Comparison of ENCODE assay signal across 24 cellular contexts in genomic region chr22:45376703-45377102, GRCh38. TPM values are rescaled to one million over a fixed set of nuclear protein-coding genes. Genes with fewer than 3 reads are reported as not detected.
DNase-seq lines count a peak whose midpoint lies in the region; ATAC-seq and TF ChIP-seq lines count a peak whose summit lies in the region.
"Had no signal": no experiment of that assay in that cellular context is flagged by ENCODE, and none has a peak within 500 bp of the region (broad histone marks: within the 10 kb centered on the region; RNA-seq: fewer than 3 reads in every experiment).

No MANE protein-coding gene starts in this region.

- H3K36me3 Mint-ChIP-seq in naive thymus-derived CD4-positive, alpha-beta T cell = no peaks in the 10 kb centered on the region
- H3K36me3 Mint-ChIP-seq: activated naive CD4-positive, alpha-beta T cell treated with anti-CD3 and anti-CD28 coated beads, Interleukin-2, amount 10 ng/mL, durations not matched to agents 7 days and 5 days; naive thymus-derived CD8-positive, alpha-beta T cell had no signal

- H3K27ac ChIP-seq in naive thymus-derived CD4-positive, alpha-beta T cell (ENCODE audit: low read depth, low read length) = no peak overlapping the region
- H3K27ac ChIP-seq: brain microvascular endothelial cell had no signal

- H3K27me3 Mint-ChIP-seq in naive thymus-derived CD4-positive, alpha-beta T cell = peaks cover 0 to 13% (median 0%) of the 10 kb centered on the region in 5 donors

- peak; percentile 56 for ATAC-seq in naive thymus-derived CD4-positive, alpha-beta T cell
- no peak for ATAC-seq in stimulated activated naive CD8-positive, alpha-beta T cell treated with anti-CD3 and anti-CD28 coated beads, Interleukin-15, Interleukin-2, amounts not matched to agents 100 U/mL and 50 U/mL, for 24 hours
- no peak for ATAC-seq in GM21723 (IDR thresholded peaks at IDR 0.05; ENCODE audit: unreplicated experiment)
- ATAC-seq: naive thymus-derived CD8-positive, alpha-beta T cell; PC-3 had no signal

- no peak overlapping the region for H3K27ac Mint-ChIP-seq in naive thymus-derived CD4-positive, alpha-beta T cell
- H3K27ac Mint-ChIP-seq: activated naive CD4-positive, alpha-beta T cell treated with anti-CD3 and anti-CD28 coated beads, Interleukin-2, amount 10 ng/mL, durations not matched to agents 7 days and 5 days; naive thymus-derived CD8-positive, alpha-beta T cell had no signal

- H3K4me3 Mint-ChIP-seq in naive thymus-derived CD4-positive, alpha-beta T cell = no peak overlapping the region
- H3K4me3 Mint-ChIP-seq: activated naive CD4-positive, alpha-beta T cell treated with anti-CD3 and anti-CD28 coated beads, Interleukin-2, amount 10 ng/mL, durations not matched to agents 7 days and 5 days; naive thymus-derived CD8-positive, alpha-beta T cell had no signal

- peaks cover 0 to 4% (median 0%) of the 10 kb centered on the region in 7 donors for H3K4me1 Mint-ChIP-seq in naive thymus-derived CD4-positive, alpha-beta T cell

- no peaks in the 10 kb centered on the region for H3K36me3 ChIP-seq in naive thymus-derived CD4-positive, alpha-beta T cell (ENCODE audit: control insufficient read depth in 2 of 3, insufficient read depth in 3 of 3, low read length in 3 of 3)
- H3K36me3 ChIP-seq: brain microvascular endothelial cell had no signal

- no peak for TF ChIP-seq CTCF in epithelial cell of esophagus (IDR thresholded peaks at IDR 0.05; ENCODE audit: insufficient read depth, low read depth, low read length, missing control alignments)

- H3K4me3 ChIP-seq in epithelial cell of esophagus (ENCODE audit: low read length) = no peak overlapping the region
- no peak overlapping the region for H3K4me3 ChIP-seq in naive thymus-derived CD4-positive, alpha-beta T cell (ENCODE audit: low read length)
- H3K4me3 ChIP-seq: lung had no signal

- POLR2A ChIA-PET in naive thymus-derived CD4-positive, alpha-beta T cell (lab: Charles Lee) = no interaction called here

- H3K27me3 ChIP-seq in naive thymus-derived CD4-positive, alpha-beta T cell (ENCODE audit: control insufficient read depth in 2 of 2, insufficient read depth in 2 of 2, low read length in 2 of 2) = no peaks in the 10 kb centered on the region
- H3K27me3 ChIP-seq: brain microvascular endothelial cell had no signal

- DNase-seq in Ammon's horn (ENCODE audit: low spot score) (peak; percentile 14), MV-4-11 (lab: John Stamatoyannopoulos, UW) (peak; percentile 79), epithelial cell of esophagus (ENCODE audit: low read depth) (peak; percentile 28)
- DNase-seq in naive thymus-derived CD4-positive, alpha-beta T cell = no peak
- no peak for DNase-seq in stimulated activated naive CD8-positive, alpha-beta T cell treated with anti-CD3 and anti-CD28 coated beads, Interleukin-15, Interleukin-2, amounts not matched to agents 100 U/mL and 50 U/mL, for 24 hours
- no peak for DNase-seq in stimulated activated CD4-positive, alpha-beta T cell treated with anti-CD3 and anti-CD28 coated beads, Interleukin-4, amount 100 ng/mL, for 4 hours
- no peak for DNase-seq in central memory CD4-positive, alpha-beta T cell
- DNase-seq: ACHN; activated CD4-positive, alpha-beta T cell treated with anti-CD3 and anti-CD28 coated beads, Interleukin-2, amount 50 U/mL, for 4 hours; activated naive CD4-positive, alpha-beta T cell treated with anti-CD3 and anti-CD28 coated beads, Interleukin-2, amount 10 ng/mL, durations not matched to agents 7 days and 5 days; brain microvascular endothelial cell; COR-L47; foreskin melanocyte; naive thymus-derived CD8-positive, alpha-beta T cell; NCI-H187; NCI-H446 treated with DMSO at 0.1 percent for 48 hours; PC-3; stimulated activated CD4-positive, alpha-beta T cell treated with anti-CD3 and anti-CD28 coated beads, Interleukin-12 subunit alpha, Interleukin-12 subunit beta, amount 100 ng/mL, for 4 hours; stimulated activated naive CD4-positive, alpha-beta T cell treated with Interleukin-2 at 50 U/mL for 16 hours had no signal

- intact Hi-C loops in naive thymus-derived CD4-positive, alpha-beta T cell (cut with micrococcal nuclease) = no loop called here

- no peaks in the 10 kb centered on the region for H3K9me3 Mint-ChIP-seq in naive thymus-derived CD4-positive, alpha-beta T cell
- H3K9me3 Mint-ChIP-seq: activated naive CD4-positive, alpha-beta T cell treated with anti-CD3 and anti-CD28 coated beads, Interleukin-2, amount 10 ng/mL, durations not matched to agents 7 days and 5 days; naive thymus-derived CD8-positive, alpha-beta T cell had no signal

- H3K9me3 ChIP-seq in naive thymus-derived CD4-positive, alpha-beta T cell (ENCODE audit: control insufficient read depth in 2 of 3, low read length in 3 of 3) = no peaks in the 10 kb centered on the region

- H3K4me1 ChIP-seq in naive thymus-derived CD4-positive, alpha-beta T cell (ENCODE audit: control insufficient read depth in 2 of 2, insufficient read depth in 2 of 2, low read length in 2 of 2) = no peaks in the 10 kb centered on the region

- CTCF ChIA-PET in naive thymus-derived CD4-positive, alpha-beta T cell (lab: Charles Lee) = interaction anchor here (1.1 kb wide), 1 partner anchor 19 kb away, joined by 3 read pairs; no protein-coding TSS in a partner anchor

RNA-seq across cellular contexts. Expression of gene SMC1B, which starts 36.7 kb away (rescaled TPM):
- under 1 TPM in 2 of 5 experiments, not detected in 3; 0.11 to 0.70 TPM for total RNA-seq in naive thymus-derived CD4-positive, alpha-beta T cell
- not detected for polyA plus RNA-seq in naive thymus-derived CD4-positive, alpha-beta T cell
- total RNA-seq: G401, lung, posterior vena cava had no signal
- polyA plus RNA-seq: naive thymus-derived CD8-positive, alpha-beta T cell; urinary bladder had no signal

RNA-seq across cellular contexts. Expression of gene RIBC2, which starts 36.8 kb away (rescaled TPM):
- total RNA-seq in naive thymus-derived CD4-positive, alpha-beta T cell = 1 to 10 TPM in 2 of 5 experiments, under 1 TPM in 1, not detected in 2; 0.59 to 9.5 (median 1.4) TPM
- polyA plus RNA-seq in naive thymus-derived CD4-positive, alpha-beta T cell = not detected
- total RNA-seq: naive thymus-derived CD8-positive, alpha-beta T cell had no signal
- polyA plus RNA-seq: naive thymus-derived CD8-positive, alpha-beta T cell had no signal

Comparison
In these comparisons a context has a peak if more than half of its experiments do, and no peak if none do; other contexts are left out.
1. DNase-seq: peak in Ammon's horn (single experiment), MV-4-11 (single experiment) and epithelial cell of esophagus (single experiment); none in naive thymus-derived CD4-positive, alpha-beta T cell (0 of 9), stimulated activated naive CD8-positive, alpha-beta T cell treated with anti-CD3 and anti-CD28 coated beads, Interleukin-15, Interleukin-2, amounts not matched to agents 100 U/mL and 50 U/mL, for 24 hours (single experiment), stimulated activated CD4-positive, alpha-beta T cell treated with anti-CD3 and anti-CD28 coated beads, Interleukin-4, amount 100 ng/mL, for 4 hours (0 of 2) and central memory CD4-positive, alpha-beta T cell (single experiment).